Comparison of ENCODE assay signal across 8 cellular contexts in the genomic region with DNA sequence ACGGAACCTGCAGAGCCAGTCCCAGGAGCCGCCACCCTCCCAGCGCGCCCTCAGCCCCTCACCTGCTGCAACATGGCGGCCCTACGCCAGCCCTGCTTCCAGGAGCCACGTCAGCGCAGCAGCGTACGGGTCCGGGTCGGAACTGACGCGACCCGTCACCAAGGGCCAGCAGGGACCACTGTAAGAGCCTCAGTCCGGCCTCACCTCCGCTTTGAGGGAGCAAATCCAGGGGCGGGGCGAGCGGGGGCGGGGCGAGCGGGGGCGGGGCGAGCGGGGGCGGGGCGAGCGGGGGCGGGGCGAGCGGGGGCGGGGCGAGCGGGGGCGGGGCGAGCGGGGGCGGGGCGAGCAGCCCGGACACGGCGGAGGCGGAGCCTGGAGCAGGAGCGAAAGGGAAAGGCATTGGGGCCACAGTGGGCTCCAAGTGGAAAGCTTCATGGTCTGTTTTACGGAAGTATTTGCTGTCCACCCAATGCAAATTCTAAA. TPM values are rescaled to one million over a fixed set of nuclear protein-coding genes. Genes with fewer than 3 reads are reported as not detected.
A peak's percentile ranks its signal among the peaks of the same experiment; 100 is the strongest.
DNase-seq lines count a peak whose midpoint lies in the region; ATAC-seq and TF ChIP-seq lines count a peak whose summit lies in the region.
"Not testable (repeated sequence)": the region's sequence is repeated elsewhere in the genome, so short reads cannot be mapped to it uniquely, and the experiment has no call there.

A gene (minus strand): TSS at position 109 of the 483 bp plus-strand sequence. CDS start 35 bp downstream, at position 74.

- peak; percentile 50 for TF ChIP-seq POLR2A in GM19099 (IDR thresholded peaks at IDR 0.05; ENCODE audit: extremely low read depth, insufficient read length, low read depth)

- peak within 1 kb of the TSS; percentile 89 for H3K4me3 Mint-ChIP-seq in activated CD4-positive, alpha-beta T cell treated with anti-CD3 and anti-CD28 coated beads, Interleukin-2, amount 10 ng/mL, durations not matched to agents 7 days and 5 days

- not testable (repeated sequence) for H3K9me3 ChIP-seq in AG04450 (ENCODE audit: control insufficient read depth, insufficient read depth, low read length)

- not testable (repeated sequence) for H3K9me3 Mint-ChIP-seq in activated CD4-positive, alpha-beta T cell treated with anti-CD3 and anti-CD28 coated beads, Interleukin-2, amount 10 ng/mL, durations not matched to agents 7 days and 5 days

- H3K27ac ChIP-seq in AG04450 (ENCODE audit: low read depth, low read length) (peak within 1 kb of the TSS; percentile 52), coronary artery (peak within 1 kb of the TSS; percentile 77 to 78)

- peak within 1 kb of the TSS; percentile 94 for H3K27ac Mint-ChIP-seq in activated CD4-positive, alpha-beta T cell treated with anti-CD3 and anti-CD28 coated beads, Interleukin-2, amount 10 ng/mL, durations not matched to agents 7 days and 5 days

- H3K36me3 ChIP-seq in kidney epithelial cell (ENCODE audit: control insufficient read depth, insufficient read depth, low read length) = not testable (repeated sequence)

- H3K4me3 ChIP-seq in AG04450 (ENCODE audit: low read depth, low read length) (peak within 1 kb of the TSS; percentile 76), coronary artery (peak within 1 kb of the TSS; percentile 79), kidney epithelial cell (ENCODE audit: low read depth, low read length) (peak within 1 kb of the TSS; percentile 68)

- not testable (repeated sequence) for TF ChIP-seq CTCF in AG04450 (IDR thresholded peaks at IDR 0.05; ENCODE audit: low read depth, low read length); coronary artery (IDR thresholded peaks at IDR 0.05); kidney epithelial cell (IDR thresholded peaks at IDR 0.05; ENCODE audit: insufficient read depth, low read length, poor library complexity, severe bottlenecking)

- CTCF ChIA-PET in AG04450 (lab: Charles Lee); activated CD4-positive, alpha-beta T cell treated with anti-CD3 and anti-CD28 coated beads, Interleukin-2, amount 10 ng/mL, durations not matched to agents 7 days and 5 days (lab: Charles Lee): not testable (repeated sequence)

- H3K4me1 Mint-ChIP-seq in activated CD4-positive, alpha-beta T cell treated with anti-CD3 and anti-CD28 coated beads, Interleukin-2, amount 10 ng/mL, durations not matched to agents 7 days and 5 days = not testable (repeated sequence)

- H3K27me3 Mint-ChIP-seq in activated CD4-positive, alpha-beta T cell treated with anti-CD3 and anti-CD28 coated beads, Interleukin-2, amount 10 ng/mL, durations not matched to agents 7 days and 5 days = not testable (repeated sequence)

- DNase-seq in AG04450 (ENCODE audit: low read depth, low spot score) (peak; percentile 20), NCI-H748 (lab: John Stamatoyannopoulos, UW; ENCODE audit: unreplicated experiment) (peak; percentile 85), coronary artery (ENCODE audit: low spot score) (peak; percentile 82), kidney epithelial cell (ENCODE audit: low read depth) (peak; percentile 9)
- peak; percentile 77 for DNase-seq in activated CD4-positive, alpha-beta T cell treated with anti-CD3 and anti-CD28 coated beads, Interleukin-2, amount 10 ng/mL, durations not matched to agents 7 days and 5 days
- peak; percentile 29 to 52 (median 47) for DNase-seq in stimulated activated CD4-positive, alpha-beta T cell treated with anti-CD3 and anti-CD28 coated beads, Interleukin-12 subunit alpha, Interleukin-12 subunit beta, amount 100 ng/mL, for 48 hours (ENCODE audit: low read depth in 2 of 3, low spot score in 1 of 3)

- POLR2A ChIA-PET in AG04450 (lab: Yijun Ruan, JAX); activated CD4-positive, alpha-beta T cell treated with anti-CD3 and anti-CD28 coated beads, Interleukin-2, amount 10 ng/mL, durations not matched to agents 7 days and 5 days (lab: Charles Lee): not testable (repeated sequence)

- H3K27me3 ChIP-seq in AG04450 (ENCODE audit: control insufficient read depth, insufficient read depth, low read length); kidney epithelial cell (ENCODE audit: control insufficient read depth, insufficient read depth, low read length): not testable (repeated sequence)

- not testable (repeated sequence) for H3K36me3 Mint-ChIP-seq in activated CD4-positive, alpha-beta T cell treated with anti-CD3 and anti-CD28 coated beads, Interleukin-2, amount 10 ng/mL, durations not matched to agents 7 days and 5 days (ENCODE audit: low read depth)

- peak; percentile 74 for ATAC-seq in HG03175 (IDR thresholded peaks at IDR 0.05; ENCODE audit: unreplicated experiment)

RNA-seq across cellular contexts. Expression of the gene that starts here (rescaled TPM):
- 14.5 and 21.1 TPM in 2 replicates for polyA plus RNA-seq in AG04450 (2011; rRNA removed)
- 27.0 and 41.6 TPM in 2 replicates for polyA minus RNA-seq in AG04450 (2011; rRNA and poly(A)+ RNA removed)
- 1 to 10 TPM; 5.0 to 7.0 TPM for total RNA-seq in activated CD4-positive, alpha-beta T cell treated with anti-CD3 and anti-CD28 coated beads, Interleukin-2, amount 10 ng/mL, durations not matched to agents 7 days and 5 days
- total RNA-seq in kidney epithelial cell = 8.1 and 8.4 TPM in 2 replicates

Comparison
In these comparisons a context has a peak if more than half of its experiments do, and no peak if none do; other contexts are left out.
1. Peak in every context shown above with its lines: DNase-seq, ATAC-seq, H3K4me3 ChIP-seq and H3K27ac ChIP-seq.
2. DNase-seq: peak in every context shown above with its lines; median percentile 85 in NCI-H748; 82 in coronary artery; 77 in activated CD4-positive, alpha-beta T cell treated with anti-CD3 and anti-CD28 coated beads, Interleukin-2, amount 10 ng/mL, durations not matched to agents 7 days and 5 days; 47 in stimulated activated CD4-positive, alpha-beta T cell treated with anti-CD3 and anti-CD28 coated beads, Interleukin-12 subunit alpha, Interleukin-12 subunit beta, amount 100 ng/mL, for 48 hours; 20 in AG04450; 9 in kidney epithelial cell.